8 cellular contexts compared by ENCODE assay signal in the genomic region with DNA sequence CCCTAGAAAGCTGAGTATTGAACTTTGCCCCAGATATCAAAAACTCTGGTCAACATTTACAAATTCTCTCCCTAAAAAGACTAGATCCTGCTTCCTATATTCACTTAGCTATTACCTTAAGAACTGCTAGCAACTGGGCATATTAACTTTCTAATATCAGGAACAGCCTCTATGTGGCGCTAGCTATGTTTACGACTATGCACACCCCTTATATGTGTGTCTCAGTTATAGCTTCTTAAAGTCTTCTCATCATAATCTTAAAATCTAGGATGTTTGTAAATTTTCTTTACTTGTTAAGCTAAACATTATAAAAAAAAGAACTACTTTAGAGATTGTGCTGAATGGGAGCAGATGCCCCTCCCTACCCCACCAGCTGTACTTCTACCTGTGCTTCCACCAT.
A peak's percentile ranks its signal among the peaks of the same experiment; 100 is the strongest.
DNase-seq lines count a peak whose midpoint lies in the region; ATAC-seq and TF ChIP-seq lines count a peak whose summit lies in the region.

No MANE protein-coding gene starts in this region.

- no peaks in the 10 kb centered on the region for H3K9me3 Mint-ChIP-seq in T-helper 2 cell treated with Interferon-gamma antibody and Interleukin-4, amounts not matched to agents 5 μg/mL and 100 μg/mL, for 36 hours

- no peaks in the 10 kb centered on the region for H3K27me3 ChIP-seq in DND-41 (ENCODE audit: insufficient read depth, low read length, poor library complexity)

- ATAC-seq in DND-41 (ENCODE audit: insufficient read depth, low read depth) (no peak), HG03025 (IDR thresholded peaks at IDR 0.05; ENCODE audit: low FRiP score, unreplicated experiment) (no peak), GM19351 (IDR thresholded peaks at IDR 0.05; ENCODE audit: unreplicated experiment) (no peak)

- DNase-seq in DND-41: peak; percentile 13
- DNase-seq in Kasumi-1 (lab: John Stamatoyannopoulos, UW): peak; percentile 78 to 90
- DNase-seq in T-helper 2 cell treated with Interferon-gamma antibody and Interleukin-4, amounts not matched to agents 5 μg/mL and 100 μg/mL, for 36 hours (ENCODE audit: low spot score): no peak
- DNase-seq in kidney glomerular epithelial cell (lab: John Stamatoyannopoulos, UW): peak; percentile 50
- DNase-seq in hypothalamus (lab: John Stamatoyannopoulos, UW): no peak
- no peak for DNase-seq in stimulated activated CD4-positive, alpha-beta T cell treated with anti-CD3 and anti-CD28 coated beads, Interleukin-15, amount 100 ng/mL, for 24 hours

- H3K27ac Mint-ChIP-seq in T-helper 2 cell treated with Interferon-gamma antibody and Interleukin-4, amounts not matched to agents 5 μg/mL and 100 μg/mL, for 36 hours: no peak overlapping the region

- peaks cover 34% of the 10 kb centered on the region for H3K4me1 ChIP-seq in DND-41 (ENCODE audit: insufficient read depth, low read length)

- H2AFZ ChIP-seq in DND-41 (ENCODE audit: low read depth, low read length): 0 out of 2 replicates have a peak overlapping the region, but pooled peaks have one; percentile 95

- H3K4me3 Mint-ChIP-seq in T-helper 2 cell treated with Interferon-gamma antibody and Interleukin-4, amounts not matched to agents 5 μg/mL and 100 μg/mL, for 36 hours: peak overlapping the region; percentile 97

- no peak overlapping the region for H3K27ac ChIP-seq in DND-41 (ENCODE audit: low read length)

- H3K9me3 ChIP-seq in DND-41 (ENCODE audit: insufficient read depth, low read length, severe bottlenecking): no peaks in the 10 kb centered on the region

- peak; percentile 57 for TF ChIP-seq CTCF in DND-41 (IDR thresholded peaks at IDR 0.05; ENCODE audit: borderline replicate concordance, extremely low read depth, low read length, poor library complexity, severe bottlenecking)

- H3K27me3 Mint-ChIP-seq in T-helper 2 cell treated with Interferon-gamma antibody and Interleukin-4, amounts not matched to agents 5 μg/mL and 100 μg/mL, for 36 hours (ENCODE audit: low read depth): peaks cover 2% of the 10 kb centered on the region

- H3K36me3 ChIP-seq in DND-41 (ENCODE audit: insufficient read depth, low read length): peaks cover 12% of the 10 kb centered on the region

- H3K4me3 ChIP-seq in DND-41 (ENCODE audit: low read depth in 1 of 2, low read length in 2 of 2): no peak overlapping the region

- no peak overlapping the region for H3K9ac ChIP-seq in DND-41 (ENCODE audit: low read depth, low read length)

- no peaks in the 10 kb centered on the region for H4K20me1 ChIP-seq in DND-41 (ENCODE audit: insufficient read depth, low read length)

- H3K79me2 ChIP-seq in DND-41 (ENCODE audit: insufficient read depth, low read length): peaks cover 39% of the 10 kb centered on the region

- H3K36me3 Mint-ChIP-seq in T-helper 2 cell treated with Interferon-gamma antibody and Interleukin-4, amounts not matched to agents 5 μg/mL and 100 μg/mL, for 36 hours (ENCODE audit: low read depth): peaks cover 6% of the 10 kb centered on the region

- peaks cover 30% of the 10 kb centered on the region for H3K4me1 Mint-ChIP-seq in T-helper 2 cell treated with Interferon-gamma antibody and Interleukin-4, amounts not matched to agents 5 μg/mL and 100 μg/mL, for 36 hours (ENCODE audit: low read depth)

- H3K4me2 ChIP-seq in DND-41 (ENCODE audit: insufficient read depth, low read length): no peak overlapping the region

Comparison
In these comparisons a context has a peak if more than half of its experiments do, and no peak if none do; other contexts are left out.
1. DNase-seq: peak in DND-41 (single experiment), Kasumi-1 (2 of 2) and kidney glomerular epithelial cell (single experiment); none in T-helper 2 cell treated with Interferon-gamma antibody and Interleukin-4, amounts not matched to agents 5 μg/mL and 100 μg/mL, for 36 hours (single experiment), hypothalamus (0 of 51) and stimulated activated CD4-positive, alpha-beta T cell treated with anti-CD3 and anti-CD28 coated beads, Interleukin-15, amount 100 ng/mL, for 24 hours (single experiment).